In the genomic region with DNA sequence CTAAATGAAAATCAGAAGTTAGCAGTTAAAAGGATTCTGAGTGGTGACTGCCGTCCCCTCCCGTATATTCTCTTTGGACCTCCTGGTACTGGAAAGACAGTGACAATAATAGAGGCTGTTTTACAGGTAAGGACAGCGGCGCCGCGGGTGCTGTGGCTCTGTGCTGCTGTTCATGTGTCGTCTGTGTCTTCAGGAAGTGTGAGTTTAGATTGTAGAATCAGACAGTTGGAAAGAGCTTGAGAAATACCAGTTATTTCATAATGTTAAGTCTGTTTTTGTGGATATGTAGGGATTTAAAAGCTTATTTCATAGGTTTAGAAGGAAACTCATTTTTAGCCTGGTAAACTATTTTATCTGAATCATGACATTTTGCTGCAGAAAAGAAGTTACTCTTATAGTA, we compare ENCODE assay signal across 23 cellular contexts. TPM values are rescaled to one million over a fixed set of nuclear protein-coding genes. Genes with fewer than 3 reads are reported as not detected.
A peak's percentile ranks its signal among the peaks of the same experiment; 100 is the strongest.
DNase-seq lines count a peak whose midpoint lies in the region; ATAC-seq and TF ChIP-seq lines count a peak whose summit lies in the region.
"Had no signal": no experiment of that assay in that cellular context is flagged by ENCODE, and none has a peak within 500 bp of the region (broad histone marks: within the 10 kb centered on the region; RNA-seq: fewer than 3 reads in every experiment).

No MANE protein-coding gene starts in this region.

- no peaks in the 10 kb centered on the region for H3K79me2 ChIP-seq in OCI-LY1 (ENCODE audit: insufficient read depth, low read length)

- intact Hi-C loops in IMR-90 (cut with micrococcal nuclease) (loop anchor here (5.0 kb wide), 1 partner anchor 56 kb away; a partner anchor contains a TSS), vagina (cut with DNase I) (no loop called here)

- no peak overlapping the region for H3K56ac ChIP-seq in IMR-90 (ENCODE audit: extremely low read depth, insufficient read depth, low read length)

- no peak overlapping the region for H4K5ac ChIP-seq in IMR-90 (ENCODE audit: low read depth, low read length)

- no peak overlapping the region for H2AK9ac ChIP-seq in IMR-90 (replicated peaks; ENCODE audit: low read depth, low read length, poor library complexity)

- H3K27ac ChIP-seq in IMR-90 (ENCODE audit: insufficient read depth, low read length) (peak overlapping the region; percentile 52; the same call in 1 of the 2 replicates), OCI-LY1 (ENCODE audit: low read depth, low read length, poor library complexity, severe bottlenecking) (peak overlapping the region; percentile 98), vagina (no peak overlapping the region)
- H3K27ac ChIP-seq: BLaER1, Peyer's patch had no signal

- no peak overlapping the region for H4K8ac ChIP-seq in IMR-90 (ENCODE audit: low read depth in 2 of 2, low read length in 2 of 2)

- H3K4ac ChIP-seq in IMR-90 (ENCODE audit: low read depth, low read length) = no peak overlapping the region

- no peak overlapping the region; the same call in 1 of the 2 replicates for H3K18ac ChIP-seq in IMR-90 (ENCODE audit: low read depth, low read length)

- H3K4me1 ChIP-seq in IMR-90 (ENCODE audit: control insufficient read depth, insufficient read depth, low read length) (peaks cover 15% of the 10 kb centered on the region), OCI-LY1 (ENCODE audit: insufficient read depth, low read length, severe bottlenecking) (peaks cover 79% of the 10 kb centered on the region), vagina (peaks cover 4% of the 10 kb centered on the region)

- ATAC-seq in IMR-90 (ENCODE audit: low read depth) = no peak
- ATAC-seq: GM12878, HCT116 had no signal

- H3K79me1 ChIP-seq in IMR-90 (ENCODE audit: low read depth in 1 of 2, low read length in 2 of 2) = no peaks in the 10 kb centered on the region

- peak; percentile 13 for DNase-seq in H7
- DNase-seq in IMR-90 = no peak
- peak; percentile 50 for DNase-seq in fibroblast of villous mesenchyme (ENCODE audit: low read depth)
- DNase-seq in stimulated activated CD4-positive, alpha-beta T cell treated with anti-CD3 and anti-CD28 coated beads, Interleukin-4, amount 100 ng/mL, for 1 hour = no peak
- DNase-seq in EL = no peak
- no peak for DNase-seq in vagina (ENCODE audit: extremely low spot score in 2 of 2)
- DNase-seq in NCI-H1417 (lab: John Stamatoyannopoulos, UW) = no peak
- DNase-seq: CD4-positive, alpha-beta T cell; COR-L47; DMS79 treated with DMSO at 0.1 percent for 48 hours; GOT3; NCI-H1092 treated with DMSO at 0.1 percent for 48 hours; NCI-H146; NCI-H2029; NCI-H2227 treated with DMSO at 0.1 percent for 48 hours; NCI-H510A treated with DMSO at 0.1 percent for 48 hours; Peyer's patch had no signal

- H3F3A ChIP-seq in OCI-LY1 (ENCODE audit: insufficient read depth, low read length) = 0 out of 2 replicates have a peak, but pooled peaks cover 15% of the 10 kb centered on the region

- H3K4me3 ChIP-seq in H7 (ENCODE audit: insufficient read depth, low read depth, low read length) (no peak overlapping the region), IMR-90 (ENCODE audit: insufficient read depth, low read depth, low read length) (no peak overlapping the region), OCI-LY1 (ENCODE audit: low read depth, low read length, poor library complexity, severe bottlenecking) (no peak overlapping the region), fibroblast of villous mesenchyme (ENCODE audit: low read depth, low read length) (no peak overlapping the region), vagina (no peak overlapping the region)
- H3K4me3 ChIP-seq: BLaER1, GM12878, Peyer's patch had no signal

- no peak overlapping the region for H2BK20ac ChIP-seq in IMR-90 (ENCODE audit: low read depth, low read length)

- no peak overlapping the region for H3K4me2 ChIP-seq in IMR-90 (ENCODE audit: low read depth, low read length)
- H3K4me2 ChIP-seq in OCI-LY1 (ENCODE audit: low read length) = peak overlapping the region; percentile 24; the same call in 1 of the 2 replicates
- H3K4me2 ChIP-seq: BLaER1 had no signal

- H3K9me2 ChIP-seq in OCI-LY1 (ENCODE audit: low read depth, low read length) = no peaks in the 10 kb centered on the region

- H2AFZ ChIP-seq in IMR-90 (replicated peaks; ENCODE audit: low read length, poor library complexity) (no peak overlapping the region), OCI-LY1 (ENCODE audit: low read length) (no peak overlapping the region)

- no peak overlapping the region for H3K23ac ChIP-seq in IMR-90 (ENCODE audit: low read depth, low read length)

- no peak overlapping the region for H2BK120ac ChIP-seq in IMR-90 (ENCODE audit: low read depth, low read length)

- H3K36me3 ChIP-seq in H7 (replicated peaks; ENCODE audit: control insufficient read depth, insufficient read depth, low read length) = no peaks in the 10 kb centered on the region
- peaks cover 9% of the 10 kb centered on the region; the same call in 1 of the 2 replicates for H3K36me3 ChIP-seq in IMR-90 (ENCODE audit: control insufficient read depth, insufficient read depth, low read length)
- H3K36me3 ChIP-seq in OCI-LY1 (ENCODE audit: insufficient read depth, low read length) = no peaks in the 10 kb centered on the region
- no peaks in the 10 kb centered on the region for H3K36me3 ChIP-seq in vagina
- H3K36me3 ChIP-seq: BLaER1, Peyer's patch had no signal

- no peak overlapping the region for H2AK5ac ChIP-seq in IMR-90 (ENCODE audit: low read depth, low read length)

- no peak overlapping the region; the same call in 1 of the 2 replicates for H3K9ac ChIP-seq in IMR-90 (ENCODE audit: low read depth, low read length)
- no peak overlapping the region for H3K9ac ChIP-seq in OCI-LY1 (ENCODE audit: low read length)
- H3K9ac ChIP-seq: BLaER1 had no signal

- TF ChIP-seq CTCF in IMR-90 (conservative IDR thresholded peaks at IDR 0.05; ENCODE audit: low read depth, low read length) = no peak
- no peak for TF ChIP-seq CTCF in OCI-LY1 (IDR thresholded peaks at IDR 0.05; ENCODE audit: low read length)
- no peak for TF ChIP-seq CTCF in fibroblast of villous mesenchyme (IDR thresholded peaks at IDR 0.05; ENCODE audit: insufficient read depth, low read depth, low read length)
- no peak for TF ChIP-seq CTCF in vagina (IDR thresholded peaks at IDR 0.05)

- BruUV-seq in IMR-90 (replicated peaks; lab: Mats Ljungman, UMichigan) = no TSS peak

- H4K20me1 ChIP-seq in IMR-90 (ENCODE audit: insufficient read depth, low read length) = peaks cover 11% of the 10 kb centered on the region
- H4K20me1 ChIP-seq in OCI-LY1 (ENCODE audit: insufficient read depth, low read length) = no peaks in the 10 kb centered on the region
- H4K20me1 ChIP-seq: BLaER1 had no signal

- peaks cover 2% of the 10 kb centered on the region; the same call in 1 of the 2 replicates for H3K9me1 ChIP-seq in IMR-90 (ENCODE audit: insufficient read depth, low read length)

- H3K27me3 ChIP-seq in H7 (ENCODE audit: control insufficient read depth, insufficient read depth, low read length) (no peaks in the 10 kb centered on the region), IMR-90 (ENCODE audit: control insufficient read depth, insufficient read depth, low read length) (peaks cover 4% of the 10 kb centered on the region), OCI-LY1 (ENCODE audit: insufficient read depth, low read length) (no peaks in the 10 kb centered on the region), vagina (no peaks in the 10 kb centered on the region)
- H3K27me3 ChIP-seq: BLaER1, Peyer's patch had no signal

- no peak overlapping the region for H2BK15ac ChIP-seq in IMR-90 (ENCODE audit: low read depth, low read length)

- H2BK5ac ChIP-seq in IMR-90 (ENCODE audit: low read depth, low read length, poor library complexity, severe bottlenecking) = no peak overlapping the region

- no peak for TF ChIP-seq RAD21 in IMR-90 (IDR thresholded peaks at IDR 0.05; ENCODE audit: low read length)

- TF ChIP-seq POLR2A in IMR-90 (IDR thresholded peaks at IDR 0.05; ENCODE audit: low read depth, low read length) (no peak), vagina (IDR thresholded peaks at IDR 0.05) (no peak)

- in situ Hi-C loops in IMR-90 (cut with MboI; ENCODE audit: low sequenced_read_pairs) = no loop called here

- H3K14ac ChIP-seq in IMR-90 (replicated peaks; ENCODE audit: low read depth, low read length) = no peak overlapping the region

- POLR2A ChIA-PET in IMR-90 (lab: Charles Lee; ENCODE audit: unreplicated experiment) = no interaction called here

- no peaks in the 10 kb centered on the region for H3K9me3 ChIP-seq in IMR-90 (ENCODE audit: control insufficient read depth, insufficient read depth, low read length)
- H3K9me3 ChIP-seq in OCI-LY1 (ENCODE audit: low read length) = no peaks in the 10 kb centered on the region
- H3K9me3 ChIP-seq in vagina = no peaks in the 10 kb centered on the region
- H3K9me3 ChIP-seq: BLaER1, Peyer's patch had no signal

- CTCF ChIA-PET in IMR-90 (lab: Yijun Ruan, JAX) = no interaction called here

- H4K91ac ChIP-seq in IMR-90 (ENCODE audit: insufficient read depth, low read depth, low read length) = no peak overlapping the region

- 85% methylated on average over 4 of the region's 7 CpGs; no CpG with 5 or more reads in 1 of the 2 experiments for WGBS in IMR-90 (ENCODE audit: extremely low coverage in 2 of 2, insufficient read length in 1 of 2), 2 experiments

- dilution Hi-C loops in IMR-90 (cut with HindIII; ENCODE audit: low sequenced_read_pairs, unreplicated experiment) = no loop called here

RNA-seq across cellular contexts. Expression of a gene that starts 27.4 kb away (rescaled TPM):
- total RNA-seq in H7 (2014; rRNA removed; shearing (Covaris generic)) = 2.2 and 2.6 TPM in 2 replicates
- total RNA-seq in IMR-90 (2012; rRNA removed) (under 0.01 and 0.18 TPM in 2 replicates), fibroblast of villous mesenchyme (0.32 and 0.43 TPM in 2 replicates), vagina (4.2 TPM)
- polyA plus RNA-seq in IMR-90 (2012; rRNA removed) = 1.3 and 1.7 TPM in 2 replicates
- polyA plus RNA-seq in IMR-90 (2012; cell fraction: cytosol; rRNA removed) = 1.6 and 3.8 TPM in 2 replicates
- 7.1 and 11.4 TPM in 2 replicates for polyA plus RNA-seq in IMR-90 (2012; cell fraction: nucleus; rRNA removed; ENCODE audit: low replicate concordance)
- polyA plus RNA-seq: IgD-negative memory B cell had no signal

RNA-seq across cellular contexts. Expression of a gene that starts 42.6 kb away (rescaled TPM):
- total RNA-seq in H7 (2014; rRNA removed; shearing (Covaris generic)) = 83.1 and 84.6 TPM in 2 replicates
- total RNA-seq in IMR-90 (2012; rRNA removed) (13.4 and 13.9 TPM in 2 replicates), fibroblast of villous mesenchyme (21.6 and 27.4 TPM in 2 replicates), vagina (40.3 TPM)
- 42.7 and 45.3 TPM in 2 replicates for polyA plus RNA-seq in IMR-90 (2012; rRNA removed)
- 32.3 and 48.5 TPM in 2 replicates for polyA plus RNA-seq in IMR-90 (2012; cell fraction: cytosol; rRNA removed)
- polyA plus RNA-seq in IMR-90 (2012; cell fraction: nucleus; rRNA removed; ENCODE audit: low replicate concordance) = 188 and 434 TPM in 2 replicates

RNA-seq across cellular contexts. Expression of a gene that starts 53.3 kb away (rescaled TPM):
- not detected in 2 replicates for total RNA-seq in H7 (2014; rRNA removed; shearing (Covaris generic))
- total RNA-seq in IMR-90 (2012; rRNA removed) (0.72 and 0.83 TPM in 2 replicates), fibroblast of villous mesenchyme (9.7 and 10.8 TPM in 2 replicates), vagina (0.98 TPM)
- polyA plus RNA-seq in IMR-90 (2012; rRNA removed) = 0.83 and 1.4 TPM in 2 replicates
- 0.31 and 0.67 TPM in 2 replicates for polyA plus RNA-seq in IMR-90 (2012; cell fraction: cytosol; rRNA removed)
- polyA plus RNA-seq in IMR-90 (2012; cell fraction: nucleus; rRNA removed; ENCODE audit: low replicate concordance) = 10.7 and 19.6 TPM in 2 replicates
- total RNA-seq: CD4-positive, alpha-beta T cell; GM12878 had no signal
- polyA plus RNA-seq: IgD-negative memory B cell had no signal

RNA-seq across cellular contexts. Expression of a gene that starts 57.7 kb away (rescaled TPM):
- total RNA-seq in H7 (2014; rRNA removed; shearing (Covaris generic)) = 27.8 and 29.9 TPM in 2 replicates
- total RNA-seq in IMR-90 (2012; rRNA removed) (10.3 and 10.4 TPM in 2 replicates), fibroblast of villous mesenchyme (18.0 and 20.7 TPM in 2 replicates), vagina (39.0 TPM)
- polyA plus RNA-seq in IMR-90 (2012; rRNA removed) = 21.4 and 22.9 TPM in 2 replicates
- polyA plus RNA-seq in IMR-90 (2012; cell fraction: cytosol; rRNA removed) = 16.7 and 25.0 TPM in 2 replicates
- 94.1 and 274 TPM in 2 replicates for polyA plus RNA-seq in IMR-90 (2012; cell fraction: nucleus; rRNA removed; ENCODE audit: low replicate concordance)

RNA-seq across cellular contexts. Expression of a gene that starts 57.9 kb away (rescaled TPM):
- total RNA-seq in H7 (2014; rRNA removed; shearing (Covaris generic)) = 0.14 TPM in 1 of 2 replicates, not detected in the other
- total RNA-seq in IMR-90 (2012; rRNA removed) = not detected in 2 replicates
- polyA plus RNA-seq in IMR-90 (2012; rRNA removed) = 0.07 and 0.10 TPM in 2 replicates
- 0.02 and 0.19 TPM in 2 replicates for polyA plus RNA-seq in IMR-90 (2012; cell fraction: cytosol; rRNA removed)
- polyA plus RNA-seq in IMR-90 (2012; cell fraction: nucleus; rRNA removed; ENCODE audit: low replicate concordance) = 0.05 and 0.08 TPM in 2 replicates
- under 0.01 TPM in 2 replicates for total RNA-seq in fibroblast of villous mesenchyme
- 29.2 TPM for total RNA-seq in vagina
- total RNA-seq: GM12878, Peyer's patch, SK-MEL-5 had no signal

Comparison
In these comparisons a context has a peak if more than half of its experiments do, and no peak if none do; other contexts are left out.
1. DNase-seq: peak in H7 (single experiment) and fibroblast of villous mesenchyme (single experiment); none in IMR-90 (single experiment), stimulated activated CD4-positive, alpha-beta T cell treated with anti-CD3 and anti-CD28 coated beads, Interleukin-4, amount 100 ng/mL, for 1 hour (single experiment), EL (single experiment), vagina (0 of 2) and NCI-H1417 (0 of 3).